Comparison of ENCODE assay signal across 27 cellular contexts in genomic region chr20:1305682-1306081, GRCh38.
"Had no signal": no experiment of that assay in that cellular context is flagged by ENCODE, and none has a peak within 500 bp of the region (broad histone marks: within the 10 kb centered on the region; RNA-seq: fewer than 3 reads in every experiment).

No MANE protein-coding gene starts in this region.

- H3K4me3 Mint-ChIP-seq: activated naive CD4-positive, alpha-beta T cell treated with anti-CD3 and anti-CD28 coated beads, Interleukin-2, amount 50 U/mL, for 24 hours; activated T-helper 17 cell treated with anti-CD3 and anti-CD28 coated beads, Interleukin-2, amount 50 U/mL, for 72 hours; dendritic cell treated with granulocyte-macrophage colony-stimulating factor and Interleukin-4, amounts not matched to agents 40 ng/mL and 50 ng/mL, for 4 days; nephron; T-helper 1 cell treated with Interleukin-12 subunit alpha and Interleukin-12 subunit beta and Interleukin-4 antibody, amounts not matched to agents 30 μg/mL and 1 μg/mL, for 36 hours had no signal

- H3K9me3 ChIP-seq: adrenal gland, esophagus muscularis mucosa, left ventricle myocardium inferior, neutrophil, ovary, psoas muscle, thoracic aorta, uterus had no signal

- H3K36me3 ChIP-seq: adrenal gland, brain microvascular endothelial cell, neutrophil, ovary, uterus had no signal

- H3K27me3 ChIP-seq: adrenal gland, brain microvascular endothelial cell, esophagus muscularis mucosa, foreskin keratinocyte, neutrophil, ovary, uterus had no signal

- H3K4me1 Mint-ChIP-seq: nephron had no signal

- H3K27ac Mint-ChIP-seq: activated naive CD4-positive, alpha-beta T cell treated with anti-CD3 and anti-CD28 coated beads, Interleukin-2, amount 50 U/mL, for 24 hours; activated T-helper 17 cell treated with anti-CD3 and anti-CD28 coated beads, Interleukin-2, amount 50 U/mL, for 72 hours; dendritic cell treated with granulocyte-macrophage colony-stimulating factor and Interleukin-4, amounts not matched to agents 40 ng/mL and 50 ng/mL, for 4 days; nephron; T-helper 1 cell treated with Interleukin-12 subunit alpha and Interleukin-12 subunit beta and Interleukin-4 antibody, amounts not matched to agents 30 μg/mL and 1 μg/mL, for 36 hours had no signal

- ATAC-seq: activated T-helper 17 cell treated with anti-CD3 and anti-CD28 coated beads, Interleukin-2, amount 50 U/mL, for 72 hours; foreskin keratinocyte had no signal

- H3K4me3 ChIP-seq: adrenal gland, esophagus muscularis mucosa, left ventricle myocardium inferior, ovary, psoas muscle, SK-N-MC, thoracic aorta, uterus had no signal

- H3K27ac ChIP-seq: adrenal gland, brain microvascular endothelial cell, esophagus muscularis mucosa, foreskin keratinocyte, left ventricle myocardium inferior, neutrophil, ovary, psoas muscle, SK-N-MC, thoracic aorta, uterus, VCaP had no signal

- H3K4me1 ChIP-seq: adrenal gland, left ventricle myocardium inferior, psoas muscle, uterus had no signal

- DNase-seq: activated CD4-positive, alpha-beta T cell treated with anti-CD3 and anti-CD28 coated beads for 4 hours; activated CD4-positive, alpha-beta T cell treated with anti-CD3 and anti-CD28 coated beads, Interleukin-2, amount 50 U/mL, for 48 hours; activated CD8-positive, alpha-beta memory T cell treated with anti-CD3 and anti-CD28 coated beads for 24 hours; activated gamma-delta T cell treated with Interleukin-2 at 50 U/mL for 16 hours; adrenal gland; brain microvascular endothelial cell; effector CD4-positive, alpha-beta T cell; foreskin keratinocyte; kidney glomerular epithelial cell; left ventricle myocardium inferior; stimulated activated naive CD4-positive, alpha-beta T cell treated with Interleukin-2 at 50 U/mL for 16 hours; SW 1271; T-helper 9 cell; trophoblast cell; uterus had no signal

- H3K9me3 Mint-ChIP-seq: activated naive CD4-positive, alpha-beta T cell treated with anti-CD3 and anti-CD28 coated beads, Interleukin-2, amount 50 U/mL, for 24 hours; activated T-helper 17 cell treated with anti-CD3 and anti-CD28 coated beads, Interleukin-2, amount 50 U/mL, for 72 hours; dendritic cell treated with granulocyte-macrophage colony-stimulating factor and Interleukin-4, amounts not matched to agents 40 ng/mL and 50 ng/mL, for 4 days; nephron; T-helper 1 cell treated with Interleukin-12 subunit alpha and Interleukin-12 subunit beta and Interleukin-4 antibody, amounts not matched to agents 30 μg/mL and 1 μg/mL, for 36 hours had no signal

- H3K27me3 Mint-ChIP-seq: activated naive CD4-positive, alpha-beta T cell treated with anti-CD3 and anti-CD28 coated beads, Interleukin-2, amount 50 U/mL, for 24 hours; activated T-helper 17 cell treated with anti-CD3 and anti-CD28 coated beads, Interleukin-2, amount 50 U/mL, for 72 hours had no signal
